Comparison of ENCODE assay signal across 8 cellular contexts in the genomic region with DNA sequence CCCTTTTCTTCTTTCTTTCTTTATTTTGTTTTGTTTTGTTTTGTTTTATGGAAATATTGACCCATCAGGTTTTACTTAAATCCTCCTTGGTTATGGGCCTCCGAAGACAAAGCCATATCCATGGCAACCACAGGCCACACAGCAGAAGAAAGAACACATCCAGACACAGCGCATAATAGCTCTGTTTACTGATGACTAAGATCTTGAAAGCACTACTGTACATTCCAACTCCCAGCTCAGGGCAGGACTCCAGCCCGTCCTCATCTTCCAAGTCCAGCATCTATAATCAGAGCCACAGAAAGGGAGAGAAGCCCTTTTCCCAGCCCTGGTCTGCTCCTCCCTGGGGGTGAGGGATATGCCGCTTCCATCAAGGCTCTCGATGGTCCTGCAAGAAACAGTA.
DNase-seq lines count a peak whose midpoint lies in the region; ATAC-seq and TF ChIP-seq lines count a peak whose summit lies in the region.

No MANE protein-coding gene starts in this region.

- no peak overlapping the region for H3K4me3 Mint-ChIP-seq in glutamatergic neuron (ENCODE audit: unreplicated experiment)

- H3K27ac Mint-ChIP-seq in glutamatergic neuron (ENCODE audit: unreplicated experiment): no peak overlapping the region

- H3K27ac ChIP-seq in brain microvascular endothelial cell (peak overlapping the region; percentile 65), layer of hippocampus (ENCODE audit: low read depth, low read length) (peak overlapping the region; percentile 63), substantia nigra (ENCODE audit: low read depth, low read length, poor library complexity, severe bottlenecking) (peak overlapping the region; percentile 52)

- in situ Hi-C loops in brain microvascular endothelial cell (cut with HindIII; ENCODE audit: low pct_ligation_motif_present, low sequenced_read_pairs): no loop called here

- ATAC-seq in HG02970 (IDR thresholded peaks at IDR 0.05; ENCODE audit: low FRiP score, unreplicated experiment) (no peak), HG03175 (IDR thresholded peaks at IDR 0.05; ENCODE audit: unreplicated experiment) (no peak), GM18511 (IDR thresholded peaks at IDR 0.05; ENCODE audit: unreplicated experiment) (no peak)

- TF ChIP-seq CTCF in brain microvascular endothelial cell (IDR thresholded peaks at IDR 0.05; ENCODE audit: low read depth, low read length, missing control alignments) (no peak), glutamatergic neuron (IDR thresholded peaks at IDR 0.05; ENCODE audit: partially characterized antibody, unreplicated experiment) (no peak)

- peak; percentile 17 for DNase-seq in HPDE6-E6E7 (ENCODE audit: extremely low spot score)
- DNase-seq in brain microvascular endothelial cell: peak; percentile 97
- DNase-seq in substantia nigra (lab: John Stamatoyannopoulos, UW): peak in 10 of 49 donors; percentile 2 to 39 (median 8)
- no peak for DNase-seq in glutamatergic neuron

- peaks cover 4% of the 10 kb centered on the region for H3K4me1 Mint-ChIP-seq in glutamatergic neuron (ENCODE audit: low read depth, unreplicated experiment)

- H3K4me3 ChIP-seq in brain microvascular endothelial cell (ENCODE audit: low read depth, low read length): no peak overlapping the region

- H3K27me3 ChIP-seq in brain microvascular endothelial cell (replicated peaks) (no peaks in the 10 kb centered on the region), layer of hippocampus (ENCODE audit: control insufficient read depth, insufficient read depth, low read length) (no peaks in the 10 kb centered on the region)

- peaks cover 7% of the 10 kb centered on the region for H3K27me3 Mint-ChIP-seq in glutamatergic neuron (ENCODE audit: unreplicated experiment)

- no peaks in the 10 kb centered on the region for H3K36me3 ChIP-seq in brain microvascular endothelial cell (replicated peaks)

- no peaks in the 10 kb centered on the region for H3K36me3 Mint-ChIP-seq in glutamatergic neuron (ENCODE audit: unreplicated experiment)

- no peaks in the 10 kb centered on the region for H3K9me3 Mint-ChIP-seq in glutamatergic neuron (ENCODE audit: unreplicated experiment)
